In the genomic region with DNA sequence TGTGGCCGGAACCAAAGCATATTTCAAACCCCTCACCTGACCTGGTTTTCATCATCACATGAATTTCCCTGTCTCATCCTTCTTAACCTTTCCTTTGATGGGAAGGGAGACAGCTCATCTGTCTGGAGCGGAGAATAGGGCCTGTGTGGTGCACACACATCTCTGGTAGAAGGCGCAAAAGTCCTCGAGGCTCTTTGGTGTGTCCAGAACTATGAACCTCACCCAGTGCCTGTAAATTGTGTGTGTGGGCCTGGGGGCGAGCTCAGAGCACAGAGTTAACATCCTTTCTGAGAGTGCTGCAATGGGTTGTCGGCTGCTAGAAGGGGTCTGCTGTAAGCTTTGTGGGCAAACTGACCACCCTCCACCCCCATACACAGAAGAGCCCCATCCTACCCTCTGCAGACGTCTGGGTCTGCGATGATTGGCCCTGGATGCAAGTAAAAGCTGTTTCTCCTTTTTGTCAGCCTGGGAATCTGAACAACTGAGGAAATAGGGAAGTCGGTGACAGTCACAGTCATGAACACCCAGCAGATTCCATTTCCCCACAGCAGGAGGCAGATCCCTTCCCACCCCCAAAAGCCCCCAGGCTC, we compare ENCODE assay signal across 9 cellular contexts. TPM values are rescaled to one million over a fixed set of nuclear protein-coding genes. Genes with fewer than 3 reads are reported as not detected.
DNase-seq lines count a peak whose midpoint lies in the region; ATAC-seq and TF ChIP-seq lines count a peak whose summit lies in the region.
"Had no signal": no experiment of that assay in that cellular context is flagged by ENCODE, and none has a peak within 500 bp of the region (broad histone marks: within the 10 kb centered on the region; RNA-seq: fewer than 3 reads in every experiment).

No MANE protein-coding gene starts in this region.

- H2AFZ ChIP-seq in HCT116 (ENCODE audit: low read depth, low read length, poor library complexity, severe bottlenecking): no peak overlapping the region

- POLR2A ChIA-PET in HCT116 (lab: Charles Lee): interaction anchor here (0.7 to 2.1 kb wide), 3 partner anchors 9 to 19 kb away, joined by 3 to 6 read pairs (median 3); no protein-coding TSS in a partner anchor

- no peak for TF ChIP-seq RAD21 in HCT116 (IDR thresholded peaks at IDR 0.05; ENCODE audit: low read depth)

- H3K4me1 ChIP-seq in HCT116 (ENCODE audit: control insufficient read depth in 1 of 2, insufficient read depth in 2 of 2, low read length in 2 of 2) (peaks cover 5 to 20% of the 10 kb centered on the region in 2 experiments; a peak in 2 of 4 replicates), skeletal muscle satellite cell (ENCODE audit: control insufficient read depth, insufficient read depth, low read length) (peaks cover 48% of the 10 kb centered on the region)

- DNase-seq in HCT116 (ENCODE audit: low read depth, low spot score) (no peak), SK-N-MC (ENCODE audit: low read depth, low spot score) (no peak), left cardiac atrium (no peak), NCI-H2029 treated with DMSO at 0.1 percent for 48 hours (lab: John Stamatoyannopoulos, UW) (no peak), G401 (ENCODE audit: low spot score) (no peak)

- H3K9me3 ChIP-seq in HCT116 (ENCODE audit: control insufficient read depth in 1 of 2, insufficient read depth in 1 of 2, low read depth in 1 of 2, low read length in 2 of 2) (no peaks in the 10 kb centered on the region), SK-N-MC (ENCODE audit: low read depth, low read length) (no peaks in the 10 kb centered on the region), skeletal muscle satellite cell (replicated peaks; ENCODE audit: low read length) (no peaks in the 10 kb centered on the region)

- H3K9ac ChIP-seq in HCT116 (ENCODE audit: low read length): peak overlapping the region; percentile 77
- H3K9ac ChIP-seq in SK-N-MC (ENCODE audit: insufficient read length): peak overlapping the region; percentile 44
- H3K9ac ChIP-seq in skeletal muscle satellite cell (ENCODE audit: low read depth, low read length): no peak overlapping the region

- H3K36me3 ChIP-seq in HCT116 (ENCODE audit: control insufficient read depth in 1 of 2, insufficient read depth in 2 of 2, low read length in 2 of 2): no peaks in the 10 kb centered on the region
- H3K36me3 ChIP-seq in SK-N-MC (ENCODE audit: insufficient read depth, low read length): no peaks in the 10 kb centered on the region
- no peaks in the 10 kb centered on the region for H3K36me3 ChIP-seq in skeletal muscle satellite cell (ENCODE audit: insufficient read depth, low read length)

- H3K27me3 ChIP-seq in HCT116 (ENCODE audit: insufficient read depth, low read length): no peaks in the 10 kb centered on the region
- no peaks in the 10 kb centered on the region for H3K27me3 ChIP-seq in skeletal muscle satellite cell (ENCODE audit: control insufficient read depth, insufficient read depth, low read length)

- H3K9me2 ChIP-seq in HCT116 (ENCODE audit: insufficient read depth): no peaks in the 10 kb centered on the region

- RAD21 ChIA-PET in HCT116 (lab: Charles Lee; ENCODE audit: low non-redundant PET in 1 of 2, low total read pairs in 2 of 2, uncharacterized antibody in 2 of 2, unreplicated experiment in 2 of 2): no interaction called here

- H3K27ac ChIP-seq in HCT116 (ENCODE audit: low read depth, low read length): 0 out of 2 replicates have a peak overlapping the region, but pooled peaks have one; percentile 36
- no peak overlapping the region for H3K27ac ChIP-seq in SK-N-MC

- intact Hi-C loops in HCT116 (cut with micrococcal nuclease): no loop called here
- intact Hi-C loops in left cardiac atrium (cut with DNase I): no loop called here

- BruUV-seq in HCT116 (replicated peaks; lab: Mats Ljungman, UMichigan): TSS peak; percentile 53

- no peaks in the 10 kb centered on the region for H3K79me2 ChIP-seq in HCT116 (ENCODE audit: insufficient read depth, low read length)

- in situ Hi-C loops in G401 (cut with HindIII; ENCODE audit: low sequenced_read_pairs): no loop called here

- no peaks in the 10 kb centered on the region for H4K20me1 ChIP-seq in HCT116 (ENCODE audit: insufficient read depth)

- H3K4me2 ChIP-seq in HCT116 (ENCODE audit: low read length) (peak overlapping the region; percentile 96), skeletal muscle satellite cell (ENCODE audit: low read length) (peak overlapping the region; percentile 77)

- CTCF ChIA-PET in HCT116 (lab: Charles Lee): interaction anchor here (1.5 kb wide), 1 partner anchor 484 kb away, joined by 3 read pairs; no protein-coding TSS in a partner anchor

- TF ChIP-seq POLR2A in HCT116 (IDR thresholded peaks at IDR 0.05; ENCODE audit: borderline replicate concordance, extremely low read depth, insufficient read depth, insufficient read length): no peak

- ATAC-seq in HCT116 (no peak), left cardiac atrium (peak; percentile 8 to 13), GM21786 (IDR thresholded peaks at IDR 0.05; ENCODE audit: unreplicated experiment) (no peak), HG03342 (IDR thresholded peaks at IDR 0.05; ENCODE audit: unreplicated experiment) (no peak)

- peak overlapping the region; percentile 68 to 89 for H3K4me3 ChIP-seq in HCT116 (replicated peaks in 1 of 2; ENCODE audit: low read depth in 1 of 2, low read length in 2 of 2)
- H3K4me3 ChIP-seq in SK-N-MC: peak overlapping the region; percentile 86
- no peak overlapping the region for H3K4me3 ChIP-seq in skeletal muscle satellite cell (ENCODE audit: low read length)

- TF ChIP-seq CTCF in HCT116 (IDR thresholded peaks at IDR 0.05 in 2 of 3, conservative IDR thresholded peaks at IDR 0.05 in 1 of 3; ENCODE audit: borderline replicate concordance in 1 of 3, insufficient read depth in 1 of 3, low read depth in 2 of 3, low read length in 2 of 3): no peak

TF ChIP-seq in HCT116, 20 proteins besides CTCF, POLR2A, EP300 and RAD21 (continues in another document):
- TF ChIP-seq POLR2AphosphoS5 (IDR thresholded peaks at IDR 0.05; ENCODE audit: low read depth, low read length) (no peak), JUND (IDR thresholded peaks at IDR 0.05) (no peak), TCF7L2 (IDR thresholded peaks at IDR 0.05; ENCODE audit: borderline replicate concordance, extremely low read depth, insufficient read depth, insufficient read length) (no peak), FOSL1 (IDR thresholded peaks at IDR 0.05; ENCODE audit: low read depth) (no peak), YY1 (IDR thresholded peaks at IDR 0.05; ENCODE audit: extremely low read depth, insufficient replicate concordance, low read depth, low read length) (no peak), ZNF274 (IDR thresholded peaks at IDR 0.05; ENCODE audit: low read depth, low read length) (no peak), SP1 (IDR thresholded peaks at IDR 0.05; ENCODE audit: low read depth) (no peak), CEBPB (IDR thresholded peaks at IDR 0.05; ENCODE audit: low read depth) (no peak), SIN3A (IDR thresholded peaks at IDR 0.05; ENCODE audit: low read depth) (no peak), SRF (IDR thresholded peaks at IDR 0.05; ENCODE audit: low read depth) (no peak), EZH2phosphoT487 (IDR thresholded peaks at IDR 0.05; ENCODE audit: borderline replicate concordance) (no peak), EGR1 (IDR thresholded peaks at IDR 0.05; ENCODE audit: low read depth) (no peak)
- TF ChIP-seq, protein P1, sequence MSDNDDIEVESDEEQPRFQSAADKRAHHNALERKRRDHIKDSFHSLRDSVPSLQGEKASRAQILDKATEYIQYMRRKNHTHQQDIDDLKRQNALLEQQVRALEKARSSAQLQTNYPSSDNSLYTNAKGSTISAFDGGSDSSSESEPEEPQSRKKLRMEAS (IDR thresholded peaks at IDR 0.05): no peak
- TF ChIP-seq, protein P2, sequence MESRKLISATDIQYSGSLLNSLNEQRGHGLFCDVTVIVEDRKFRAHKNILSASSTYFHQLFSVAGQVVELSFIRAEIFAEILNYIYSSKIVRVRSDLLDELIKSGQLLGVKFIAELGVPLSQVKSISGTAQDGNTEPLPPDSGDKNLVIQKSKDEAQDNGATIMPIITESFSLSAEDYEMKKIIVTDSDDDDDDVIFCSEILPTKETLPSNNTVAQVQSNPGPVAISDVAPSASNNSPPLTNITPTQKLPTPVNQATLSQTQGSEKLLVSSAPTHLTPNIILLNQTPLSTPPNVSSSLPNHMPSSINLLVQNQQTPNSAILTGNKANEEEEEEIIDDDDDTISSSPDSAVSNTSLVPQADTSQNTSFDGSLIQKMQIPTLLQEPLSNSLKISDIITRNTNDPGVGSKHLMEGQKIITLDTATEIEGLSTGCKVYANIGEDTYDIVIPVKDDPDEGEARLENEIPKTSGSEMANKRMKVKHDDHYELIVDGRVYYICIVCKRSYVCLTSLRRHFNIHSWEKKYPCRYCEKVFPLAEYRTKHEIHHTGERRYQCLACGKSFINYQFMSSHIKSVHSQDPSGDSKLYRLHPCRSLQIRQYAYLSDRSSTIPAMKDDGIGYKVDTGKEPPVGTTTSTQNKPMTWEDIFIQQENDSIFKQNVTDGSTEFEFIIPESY (IDR thresholded peaks at IDR 0.05; ENCODE audit: extremely low read depth, insufficient replicate concordance, low read length): no peak
- TF ChIP-seq, protein P3, sequence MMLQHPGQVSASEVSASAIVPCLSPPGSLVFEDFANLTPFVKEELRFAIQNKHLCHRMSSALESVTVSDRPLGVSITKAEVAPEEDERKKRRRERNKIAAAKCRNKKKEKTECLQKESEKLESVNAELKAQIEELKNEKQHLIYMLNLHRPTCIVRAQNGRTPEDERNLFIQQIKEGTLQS (IDR thresholded peaks at IDR 0.05): no peak

RNA-seq across cellular contexts. Expression of a gene that starts 0.7 kb away (rescaled TPM):
- total RNA-seq in HCT116 (2021; ENCODE audit: unreplicated experiment): 16.4 TPM
- polyA plus RNA-seq in HCT116 (2012): 8.8 and 11.0 TPM in 2 replicates
- total RNA-seq in left cardiac atrium: 1 to 10 TPM; 3.6 to 4.4 TPM
- total RNA-seq in skeletal muscle satellite cell (2012; rRNA removed): 2.8 and 10.7 TPM in 2 replicates
- total RNA-seq in G401 (2014; rRNA removed; shearing (Covaris generic)): 5.8 and 18.1 TPM in 2 replicates

RNA-seq across cellular contexts. Expression of a gene that starts 34.1 kb away (rescaled TPM):
- total RNA-seq in HCT116 (2021; ENCODE audit: unreplicated experiment) (1.4 TPM), left cardiac atrium (under 1 TPM; 0.29 to 0.71 TPM)
- polyA plus RNA-seq in HCT116 (2012): 0.40 and 0.75 TPM in 2 replicates
- total RNA-seq in skeletal muscle satellite cell (2012; rRNA removed): 1.1 and 1.5 TPM in 2 replicates
- 1.4 and 2.2 TPM in 2 replicates for total RNA-seq in G401 (2014; rRNA removed; shearing (Covaris generic))

RNA-seq across cellular contexts. Expression of a gene that starts 44.1 kb away (rescaled TPM):
- total RNA-seq in HCT116 (2021; ENCODE audit: unreplicated experiment): not detected
- not detected in 2 replicates for polyA plus RNA-seq in HCT116 (2012)
- not detected for total RNA-seq in left cardiac atrium
- not detected in 2 replicates for total RNA-seq in skeletal muscle satellite cell (2012; rRNA removed)
- not detected in 2 replicates for total RNA-seq in G401 (2014; rRNA removed; shearing (Covaris generic))
- total RNA-seq: HT1080 had no signal

Comparison
In these comparisons a context has a peak if more than half of its experiments do, and no peak if none do; other contexts are left out.
1. ATAC-seq: peak in left cardiac atrium (2 of 2); none in HCT116 (single experiment), GM21786 (single experiment) and HG03342 (single experiment).